23 cellular contexts compared by ENCODE assay signal in genomic region chr2:64565949-64566705, GRCh38. TPM values are rescaled to one million over a fixed set of nuclear protein-coding genes. Genes with fewer than 3 reads are reported as not detected.
DNase-seq lines count a peak whose midpoint lies in the region; ATAC-seq, FAIRE-seq and TF ChIP-seq lines count a peak whose summit lies in the region.
"Had no signal": no experiment of that assay in that cellular context is flagged by ENCODE, and none has a peak within 500 bp of the region (broad histone marks: within the 10 kb centered on the region; RNA-seq: fewer than 3 reads in every experiment).

No MANE protein-coding gene starts in this region.

- CTCF ChIA-PET in CD4-positive, alpha-beta memory T cell (lab: Charles Lee; ENCODE audit: partially characterized antibody), result interaction anchor here (1.0 to 1.9 kb wide), 4 partner anchors 19 to 516 kb away, joined by 4 to 9 read pairs (median 6); partner anchors contain the start of gene AFTPH

- no peaks in the 10 kb centered on the region for H3K9me3 ChIP-seq in CD4-positive, alpha-beta memory T cell (ENCODE audit: control insufficient read depth in 1 of 2, low read length in 2 of 2)
- H3K9me3 ChIP-seq in tibial artery (no peaks in the 10 kb centered on the region), pancreas (no peaks in the 10 kb centered on the region)
- H3K9me3 ChIP-seq: testis had no signal

- H3K4me3 Mint-ChIP-seq in CD14-positive monocyte, result no peak overlapping the region
- H3K4me3 Mint-ChIP-seq in CD4-positive, alpha-beta memory T cell, result peak overlapping the region in 1 of 8 donors; percentile 31
- no peak overlapping the region for H3K4me3 Mint-ChIP-seq in immature natural killer cell
- H3K4me3 Mint-ChIP-seq: endodermal cell had no signal

- H3K36me3 Mint-ChIP-seq in CD14-positive monocyte (peaks cover 27 to 34% of the 10 kb centered on the region in 2 donors), immature natural killer cell (peaks cover 4 to 10% (median 5%) of the 10 kb centered on the region in 3 donors)
- peaks cover 9 to 23% of the 10 kb centered on the region in 2 donors for H3K36me3 Mint-ChIP-seq in CD4-positive, alpha-beta memory T cell

- H3K4me3 ChIP-seq in CD4-positive, alpha-beta memory T cell (ENCODE audit: low read length in 2 of 2), result no peak overlapping the region
- H3K4me3 ChIP-seq in tibial artery (no peak overlapping the region), pancreas (no peak overlapping the region)
- H3K4me3 ChIP-seq: lung, smooth muscle cell, testis had no signal

- no peak for FAIRE-seq in pancreas (lab: Jason Lieb, UNC)
- FAIRE-seq: colon, GM12891, islet of Langerhans had no signal

- 73 to 74% methylated on average over 1 of the region's 1 CpG for WGBS in pancreas, 2 donors

- H3K4me1 Mint-ChIP-seq in CD14-positive monocyte, result peaks cover 18% of the 10 kb centered on the region
- H3K4me1 Mint-ChIP-seq in CD4-positive, alpha-beta memory T cell, result peaks cover 17 to 30% (median 25%) of the 10 kb centered on the region in 4 donors
- peaks cover 24 to 31% of the 10 kb centered on the region in 2 donors for H3K4me1 Mint-ChIP-seq in immature natural killer cell

- TF ChIP-seq CTCF in CD14-positive monocyte (IDR thresholded peaks at IDR 0.05) (no peak), tibial artery (IDR thresholded peaks at IDR 0.05) (no peak), pancreas (IDR thresholded peaks at IDR 0.05) (no peak)

- POLR2A ChIA-PET in CD4-positive, alpha-beta memory T cell (lab: Charles Lee; ENCODE audit: partially characterized antibody), result interaction anchor here (0.7 kb wide), 1 partner anchor 564 kb away, joined by 5 read pairs; the partner anchor contains the start of gene RAB1A

- no peaks in the 10 kb centered on the region for H3K9me3 Mint-ChIP-seq in CD14-positive monocyte
- H3K9me3 Mint-ChIP-seq in CD4-positive, alpha-beta memory T cell, result no peaks in the 10 kb centered on the region
- no peaks in the 10 kb centered on the region for H3K9me3 Mint-ChIP-seq in immature natural killer cell
- H3K9me3 Mint-ChIP-seq: endodermal cell had no signal

- H3K27me3 Mint-ChIP-seq in CD14-positive monocyte (ENCODE audit: low read depth in 3 of 3) (peaks cover 0 to 1% (median 0%) of the 10 kb centered on the region in 3 donors), immature natural killer cell (ENCODE audit: low read depth in 3 of 3) (peaks cover 0 to 5% (median 0%) of the 10 kb centered on the region in 3 donors)
- H3K27me3 Mint-ChIP-seq in CD4-positive, alpha-beta memory T cell, result no peaks in the 10 kb centered on the region

- H3K27ac ChIP-seq in CD4-positive, alpha-beta memory T cell (ENCODE audit: low read depth, low read length), result no peak overlapping the region
- H3K27ac ChIP-seq in tibial artery (no peak overlapping the region), pancreas (no peak overlapping the region)
- H3K27ac ChIP-seq: testis had no signal

- ATAC-seq in pancreas (no peak), GM19395 (IDR thresholded peaks at IDR 0.05; ENCODE audit: unreplicated experiment) (no peak)
- ATAC-seq: activated CD4-positive, CD25-positive, alpha-beta regulatory T cell treated with anti-CD3 and anti-CD28 coated beads, Interleukin-2, amount 50 U/mL, for 24 hours; PC-3 had no signal

- DNase-seq in CD14-positive monocyte (ENCODE audit: low spot score), result no peak
- no peak for DNase-seq in CD4-positive, alpha-beta memory T cell
- DNase-seq in SK-N-DZ (ENCODE audit: low spot score), result peak; percentile 5
- DNase-seq in immature natural killer cell, result no peak
- no peak for DNase-seq in NOMO-1 (lab: John Stamatoyannopoulos, UW; ENCODE audit: unreplicated experiment in 2 of 2)
- no peak for DNase-seq in tibial artery
- no peak for DNase-seq in pancreas
- DNase-seq: activated naive CD4-positive, alpha-beta T cell treated with Interleukin-2 at 50 U/mL for 16 hours; DMS 273 treated with DMSO at 0.1 percent for 48 hours; endodermal cell; NCI-H1436 treated with DMSO at 0.1 percent for 48 hours; NCI-H524; PC-3; SIG-M5; stimulated activated CD4-positive, alpha-beta T cell treated with anti-CD3 and anti-CD28 coated beads, Interleukin-4, amount 100 ng/mL, for 4 hours; testis had no signal

- intact Hi-C loops in CD14-positive monocyte (cut with micrococcal nuclease) (loop anchor here (5.0 to 10.0 kb wide), 2 partner anchors 44 to 521 kb away; partner anchors contain the start of gene AFTPH (in 1 of the 2)), tibial artery (cut with DNase I; ENCODE audit: low total_unique reads) (no loop called here), pancreas (cut with DNase I) (no loop called here)
- intact Hi-C loops in CD4-positive, alpha-beta memory T cell (cut with micrococcal nuclease), result no loop called here

- H3K27me3 ChIP-seq in CD4-positive, alpha-beta memory T cell (ENCODE audit: insufficient read depth, low read length), result no peaks in the 10 kb centered on the region
- H3K27me3 ChIP-seq in tibial artery (no peaks in the 10 kb centered on the region), pancreas (no peaks in the 10 kb centered on the region)
- H3K27me3 ChIP-seq: testis had no signal

- H3K27ac Mint-ChIP-seq in CD14-positive monocyte (peak overlapping the region in 4 of 7 donors; percentile 27 to 70 (median 60)), immature natural killer cell (peak overlapping the region in 5 of 6 donors; percentile 37 to 81 (median 59))
- peak overlapping the region in 4 of 7 donors; percentile 38 to 84 (median 60) for H3K27ac Mint-ChIP-seq in CD4-positive, alpha-beta memory T cell

- peaks cover 22% of the 10 kb centered on the region for H3K4me1 ChIP-seq in CD4-positive, alpha-beta memory T cell (ENCODE audit: insufficient read depth, low read length)
- H3K4me1 ChIP-seq in tibial artery (peaks cover 0 to 5% (median 0%) of the 10 kb centered on the region in 4 donors), pancreas (peaks cover 0 to 4% (median 0%) of the 10 kb centered on the region in 3 donors)
- H3K4me1 ChIP-seq: testis had no signal

- H3K36me3 ChIP-seq in CD4-positive, alpha-beta memory T cell (ENCODE audit: insufficient read depth, low read length), result peaks cover 5% of the 10 kb centered on the region
- H3K36me3 ChIP-seq in tibial artery (peaks cover 5 to 15% (median 12%) of the 10 kb centered on the region in 3 donors), pancreas (peaks cover 0 to 10% (median 3%) of the 10 kb centered on the region in 3 donors)

RNA-seq across cellular contexts. Expression of gene AFTPH, which starts 42.0 kb away (rescaled TPM):
- polyA plus RNA-seq in CD14-positive monocyte, result 10 to 100 TPM; 22.3 to 28.6 TPM
- total RNA-seq in CD4-positive, alpha-beta memory T cell, result 10 to 100 TPM; 48.3 to 48.9 TPM
- polyA plus RNA-seq in CD4-positive, alpha-beta memory T cell, result 10 to 100 TPM; 22.8 to 29.0 TPM
- 18.4 and 20.4 TPM in 2 replicates for polyA plus RNA-seq in SK-N-DZ (2014; cell fraction: cytosol; rRNA removed)
- 17.1 and 19.9 TPM in 2 replicates for polyA plus RNA-seq in SK-N-DZ (2014; cell fraction: nucleus; rRNA removed)
- 10 to 100 TPM; 19.3 to 28.3 (median 22.3) TPM for polyA plus RNA-seq in immature natural killer cell
- total RNA-seq in pancreas, result 10 to 100 TPM; 16.1 to 26.3 (median 19.2) TPM
- 10 to 100 TPM; 19.7 to 35.4 TPM for polyA plus RNA-seq in pancreas

Comparison
In these comparisons a context has a peak if more than half of its experiments do, and no peak if none do; other contexts are left out.
1. intact Hi-C loops: an anchor here in CD14-positive monocyte (5.0 to 10.0 kb wide); none called in CD4-positive, alpha-beta memory T cell, tibial artery and pancreas.